In genomic region chr7:45573199-45573598, GRCh38 we compare ENCODE assay signal across 17 cellular contexts. TPM values are rescaled to one million over a fixed set of nuclear protein-coding genes. Genes with fewer than 3 reads are reported as not detected.
DNase-seq lines count a peak whose midpoint lies in the region; ATAC-seq, FAIRE-seq and TF ChIP-seq lines count a peak whose summit lies in the region.
"Had no signal": no experiment of that assay in that cellular context is flagged by ENCODE, and none has a peak within 500 bp of the region (broad histone marks: within the 10 kb centered on the region; RNA-seq: fewer than 3 reads in every experiment).

No MANE protein-coding gene starts in this region.

- CTCF ChIA-PET in activated naive CD4-positive, alpha-beta T cell treated with anti-CD3 and anti-CD28 coated beads for 36 hours (lab: Charles Lee): no interaction called here

- intact Hi-C loops in activated naive CD4-positive, alpha-beta T cell treated with anti-CD3 and anti-CD28 coated beads for 36 hours (cut with micrococcal nuclease): no loop called here

- TF ChIP-seq CTCF in KMS-11 (conservative IDR thresholded peaks at IDR 0.05; ENCODE audit: low read depth, low read length): no peak
- TF ChIP-seq CTCF in glutamatergic neuron (IDR thresholded peaks at IDR 0.05; ENCODE audit: partially characterized antibody, unreplicated experiment): no peak
- TF ChIP-seq CTCF in osteoblast (IDR thresholded peaks at IDR 0.05; ENCODE audit: extremely low read depth, low read depth, low read length): no peak

- H3K4me3 Mint-ChIP-seq in activated naive CD4-positive, alpha-beta T cell treated with anti-CD3 and anti-CD28 coated beads for 36 hours: peak overlapping the region; percentile 19
- H3K4me3 Mint-ChIP-seq in glutamatergic neuron (ENCODE audit: unreplicated experiment): peak overlapping the region; percentile 74

- no peak for DNase-seq in activated naive CD4-positive, alpha-beta T cell treated with anti-CD3 and anti-CD28 coated beads for 36 hours
- DNase-seq in activated naive CD4-positive, alpha-beta T cell treated with anti-CD3 and anti-CD28 coated beads, Interleukin-2, amount 50 U/mL, for 16 hours: no peak
- DNase-seq in glutamatergic neuron: no peak
- DNase-seq in osteoblast (ENCODE audit: insufficient read length, low spot score, missing footprints): peak; percentile 88
- no peak for DNase-seq in HTR-8/SVneo (ENCODE audit: insufficient read length, low spot score)
- DNase-seq in RKO (ENCODE audit: low spot score): no peak
- DNase-seq: activated CD4-positive, alpha-beta T cell treated with anti-CD3 and anti-CD28 coated beads, Interleukin-2, amount 50 U/mL, for 1 hour; cerebellar nuclear complex; NCI-H187 treated with DMSO at 0.1 percent for 48 hours; NCI-H526 treated with DMSO at 0.1 percent for 48 hours; T-cell; testis had no signal

- H3K9ac ChIP-seq in KMS-11: no peak overlapping the region

- H3K27ac Mint-ChIP-seq in activated naive CD4-positive, alpha-beta T cell treated with anti-CD3 and anti-CD28 coated beads for 36 hours: no peak overlapping the region
- H3K27ac Mint-ChIP-seq in glutamatergic neuron (ENCODE audit: unreplicated experiment): peak overlapping the region; percentile 42
- H3K27ac Mint-ChIP-seq: T-cell had no signal

- H3K27ac ChIP-seq in KMS-11 (no peak overlapping the region), osteoblast (ENCODE audit: low read depth, low read length) (no peak overlapping the region)
- H3K27ac ChIP-seq: testis had no signal

- H3K4me2 ChIP-seq in KMS-11 (no peak overlapping the region), osteoblast (ENCODE audit: insufficient read depth, low read length) (no peak overlapping the region)

- H3K36me3 ChIP-seq in KMS-11 (ENCODE audit: insufficient read depth): no peaks in the 10 kb centered on the region
- H3K36me3 ChIP-seq in osteoblast (ENCODE audit: insufficient read depth, low read length): no peaks in the 10 kb centered on the region

- H3K9me3 Mint-ChIP-seq in activated naive CD4-positive, alpha-beta T cell treated with anti-CD3 and anti-CD28 coated beads for 36 hours: no peaks in the 10 kb centered on the region
- peaks cover 9% of the 10 kb centered on the region for H3K9me3 Mint-ChIP-seq in glutamatergic neuron (ENCODE audit: unreplicated experiment)
- H3K9me3 Mint-ChIP-seq: T-cell had no signal

- H3K27me3 Mint-ChIP-seq in activated naive CD4-positive, alpha-beta T cell treated with anti-CD3 and anti-CD28 coated beads for 36 hours (ENCODE audit: low read depth): peaks cover 45% of the 10 kb centered on the region
- H3K27me3 Mint-ChIP-seq in glutamatergic neuron (ENCODE audit: unreplicated experiment): peaks cover 11% of the 10 kb centered on the region

- no peak for FAIRE-seq in HTR-8/SVneo (lab: Jason Lieb, UNC)
- FAIRE-seq: frontal cortex, keratinocyte, RCC 7860 had no signal

- H3K4me3 ChIP-seq in KMS-11 (IDR thresholded peaks at IDR 0.05; ENCODE audit: insufficient read depth, low read depth, low read length): no peak overlapping the region
- no peak overlapping the region for H3K4me3 ChIP-seq in osteoblast (ENCODE audit: insufficient read depth, low read length)

- H3K4me1 ChIP-seq in KMS-11 (ENCODE audit: low read depth, poor library complexity, severe bottlenecking) (peaks cover 8% of the 10 kb centered on the region), osteoblast (ENCODE audit: insufficient read depth, low read length) (no peaks in the 10 kb centered on the region)
- H3K4me1 ChIP-seq: testis had no signal

- no peaks in the 10 kb centered on the region for H3K9me3 ChIP-seq in osteoblast (ENCODE audit: low read depth, low read length)
- H3K9me3 ChIP-seq: testis had no signal

- H2AFZ ChIP-seq in KMS-11 (ENCODE audit: low read depth) (peak overlapping the region; percentile 91; the same call in 1 of the 2 replicates), osteoblast (ENCODE audit: low read length) (no peak overlapping the region)

- ATAC-seq in GM21717 (IDR thresholded peaks at IDR 0.05; ENCODE audit: unreplicated experiment): no peak
- ATAC-seq: T-cell had no signal

- no peaks in the 10 kb centered on the region for H3K36me3 Mint-ChIP-seq in activated naive CD4-positive, alpha-beta T cell treated with anti-CD3 and anti-CD28 coated beads for 36 hours (ENCODE audit: low read depth)
- H3K36me3 Mint-ChIP-seq in glutamatergic neuron (ENCODE audit: unreplicated experiment): no peaks in the 10 kb centered on the region
- H3K36me3 Mint-ChIP-seq: T-cell had no signal

- H3K4me1 Mint-ChIP-seq in activated naive CD4-positive, alpha-beta T cell treated with anti-CD3 and anti-CD28 coated beads for 36 hours (ENCODE audit: low read depth): no peaks in the 10 kb centered on the region
- peaks cover 13% of the 10 kb centered on the region for H3K4me1 Mint-ChIP-seq in glutamatergic neuron (ENCODE audit: low read depth, unreplicated experiment)

- H3K79me2 ChIP-seq in KMS-11 (ENCODE audit: insufficient read depth, low read depth) (peaks cover 7% of the 10 kb centered on the region; the same call in 1 of the 2 replicates), osteoblast (ENCODE audit: insufficient read depth, low read length) (no peaks in the 10 kb centered on the region)

- no peaks in the 10 kb centered on the region for H4K20me1 ChIP-seq in KMS-11 (ENCODE audit: insufficient read depth)
- no peaks in the 10 kb centered on the region for H4K20me1 ChIP-seq in osteoblast (ENCODE audit: insufficient read depth, low read length)

- H3K27me3 ChIP-seq in KMS-11 (ENCODE audit: insufficient read depth, low read depth): no peaks in the 10 kb centered on the region
- peaks cover 53% of the 10 kb centered on the region for H3K27me3 ChIP-seq in osteoblast (ENCODE audit: insufficient read depth, low read length)
- H3K27me3 ChIP-seq: testis had no signal

RNA-seq across cellular contexts. Expression of gene ADCY1, which starts 1.0 kb away (rescaled TPM):
- under 1 TPM; 0.29 to 0.30 TPM for total RNA-seq in activated naive CD4-positive, alpha-beta T cell treated with anti-CD3 and anti-CD28 coated beads for 36 hours
- total RNA-seq in glutamatergic neuron (ENCODE audit: unreplicated experiment): 51.9 TPM
- total RNA-seq in osteoblast: 0.59 and 1.1 TPM in 2 replicates

Comparison
In these comparisons a context has a peak if more than half of its experiments do, and no peak if none do; other contexts are left out.
1. RNA of gene ADCY1, which starts 1.0 kb away (total RNA-seq): 51.9 TPM in glutamatergic neuron (single experiment); 0.59 to 1.1 TPM in osteoblast and 0.29 to 0.30 TPM in activated naive CD4-positive, alpha-beta T cell treated with anti-CD3 and anti-CD28 coated beads for 36 hours; every median in the first group is over 10 times any median in the second.